ENCODE assay signal across 13 cellular contexts in the genomic region with DNA sequence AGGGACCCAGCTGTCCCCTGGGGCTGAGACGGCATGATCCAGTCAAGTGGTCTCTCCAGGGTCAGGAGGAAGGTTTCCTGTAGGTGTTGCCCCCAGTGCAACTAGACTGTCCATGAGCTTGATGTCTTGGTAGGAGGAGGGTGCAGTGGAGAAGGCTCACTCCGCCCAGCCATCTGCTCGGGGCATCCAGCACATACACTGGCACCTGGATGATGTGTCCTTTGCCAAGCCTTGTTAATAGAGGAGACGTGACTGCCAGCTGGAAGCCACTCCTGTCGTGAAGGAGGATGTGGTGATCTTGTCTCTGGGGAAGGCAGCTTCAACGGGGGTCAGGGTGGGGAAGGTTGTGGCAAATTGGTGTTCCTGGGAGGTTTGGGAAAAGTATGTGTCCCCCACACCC. TPM values are rescaled to one million over a fixed set of nuclear protein-coding genes. Genes with fewer than 3 reads are reported as not detected.
"Had no signal": no experiment of that assay in that cellular context is flagged by ENCODE, and none has a peak within 500 bp of the region (broad histone marks: within the 10 kb centered on the region; RNA-seq: fewer than 3 reads in every experiment).

No MANE protein-coding gene starts in this region.

- H3K27ac ChIP-seq: epithelial cell of prostate, gastrocnemius medialis, thyroid gland, uterus had no signal

- H3K4me1 Mint-ChIP-seq: central memory CD8-positive, alpha-beta T cell had no signal

- H3K4me3 Mint-ChIP-seq: activated B cell treated with CpG ODN at 0.5 μM for 24 hours; activated CD4-positive, alpha-beta T cell treated with anti-CD3 and anti-CD28 coated beads, Interleukin-2, amount 10 ng/mL, durations not matched to agents 24 days and 14 days; activated naive CD4-positive, alpha-beta T cell treated with anti-CD3 and anti-CD28 coated beads for 36 hours; central memory CD8-positive, alpha-beta T cell; nephron had no signal

- H3K36me3 ChIP-seq: gastrocnemius medialis, thyroid gland, uterus had no signal

- H3K9me3 ChIP-seq: gastrocnemius medialis, thyroid gland, uterus had no signal

- ATAC-seq: gastrocnemius medialis, left ventricle myocardium superior had no signal

- H3K4me1 ChIP-seq: gastrocnemius medialis, thyroid gland, uterus had no signal

- H3K27ac Mint-ChIP-seq: activated B cell treated with CpG ODN at 0.5 μM for 24 hours; activated CD4-positive, alpha-beta T cell treated with anti-CD3 and anti-CD28 coated beads, Interleukin-2, amount 10 ng/mL, durations not matched to agents 24 days and 14 days; activated naive CD4-positive, alpha-beta T cell treated with anti-CD3 and anti-CD28 coated beads for 36 hours; nephron had no signal

- DNase-seq: activated B cell treated with CpG ODN at 0.5 μM for 24 hours; activated CD4-positive, alpha-beta T cell treated with anti-CD3 and anti-CD28 coated beads, Interleukin-2, amount 10 ng/mL, durations not matched to agents 24 days and 14 days; activated naive CD4-positive, alpha-beta T cell treated with anti-CD3 and anti-CD28 coated beads for 36 hours; cortex of kidney; effector CD8-positive, alpha-beta T cell; gastrocnemius medialis; left ventricle myocardium superior; mesenchymal stem cell; thyroid gland; uterus had no signal

- H3K4me3 ChIP-seq: gastrocnemius medialis, thyroid gland, uterus had no signal

RNA-seq across cellular contexts. Expression of gene DISP3, which starts 6.2 kb away (rescaled TPM):
- total RNA-seq: gastrocnemius medialis, thyroid gland had no signal
